10 cellular contexts compared by ENCODE assay signal in the genomic region with DNA sequence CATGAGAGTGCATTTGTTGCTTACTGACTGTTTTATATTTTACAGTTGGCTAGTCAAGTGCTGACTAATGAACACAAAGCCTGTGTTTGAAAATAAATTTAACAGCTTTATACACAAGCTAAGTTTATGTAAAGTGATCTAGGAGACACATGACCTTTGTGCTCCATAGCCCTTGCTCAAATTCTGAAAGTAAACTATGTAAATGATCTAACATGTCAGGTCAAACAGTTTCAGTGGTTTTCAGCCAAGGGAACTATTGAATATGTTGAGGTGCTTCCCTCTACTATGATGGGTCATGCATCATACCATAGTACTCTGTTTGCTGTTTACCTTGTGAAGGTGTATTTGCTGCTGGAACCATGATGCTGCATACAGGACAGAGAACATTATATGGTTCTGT. TPM values are rescaled to one million over a fixed set of nuclear protein-coding genes. Genes with fewer than 3 reads are reported as not detected.
DNase-seq lines count a peak whose midpoint lies in the region; ATAC-seq lines count a peak whose summit lies in the region.
"Had no signal": no experiment of that assay in that cellular context is flagged by ENCODE, and none has a peak within 500 bp of the region (broad histone marks: within the 10 kb centered on the region; RNA-seq: fewer than 3 reads in every experiment).

No MANE protein-coding gene starts in this region.

- H2AK5ac ChIP-seq in mesendoderm (ENCODE audit: low read length), result no peak overlapping the region

- no peak overlapping the region for H2BK15ac ChIP-seq in mesendoderm (replicated peaks; ENCODE audit: low read depth)

- H3K4me2 ChIP-seq in mesendoderm (ENCODE audit: low read length), result no peak overlapping the region

- no peaks in the 10 kb centered on the region for H3K79me2 ChIP-seq in mesendoderm (ENCODE audit: control insufficient read depth, insufficient read depth, low read length)

- H3K18ac ChIP-seq in mesendoderm (ENCODE audit: low read length), result no peak overlapping the region

- H3K23ac ChIP-seq in mesendoderm (ENCODE audit: low read length), result no peak overlapping the region

- H3K4me1 ChIP-seq in mesendoderm (ENCODE audit: control insufficient read depth, low read depth, low read length), result no peaks in the 10 kb centered on the region

- H3K56ac ChIP-seq in mesendoderm (ENCODE audit: low read length), result no peak overlapping the region

- no peaks in the 10 kb centered on the region for H3K79me1 ChIP-seq in mesendoderm (ENCODE audit: low read length)

- no peak overlapping the region for H3K4ac ChIP-seq in mesendoderm (ENCODE audit: low read depth, low read length)

- ATAC-seq in GM19372 (IDR thresholded peaks at IDR 0.05; ENCODE audit: low read depth, unreplicated experiment) (peak; percentile 99), HG02938 (IDR thresholded peaks at IDR 0.05; ENCODE audit: unreplicated experiment) (peak; percentile 100)

- no peak overlapping the region for H2BK120ac ChIP-seq in mesendoderm (ENCODE audit: low read depth, low read length)

- no peak overlapping the region for H4K5ac ChIP-seq in mesendoderm (ENCODE audit: low read length)

- H2BK5ac ChIP-seq in mesendoderm (ENCODE audit: low read length), result no peak overlapping the region

- no peak overlapping the region for H3K4me3 ChIP-seq in mesendoderm (ENCODE audit: low read length)

- no peak overlapping the region for H3K9ac ChIP-seq in mesendoderm (ENCODE audit: low read length)

- DNase-seq in EH (ENCODE audit: low read depth) (peak; percentile 0), NCI-H1048 (lab: John Stamatoyannopoulos, UW) (peak; percentile 77), mesendoderm (no peak), NK-92 (lab: John Stamatoyannopoulos, UW; ENCODE audit: unreplicated experiment) (no peak), NCI-H146 treated with DMSO at 0.1 percent for 48 hours (lab: John Stamatoyannopoulos, UW; ENCODE audit: unreplicated experiment) (no peak)
- DNase-seq in activated CD4-positive, alpha-beta T cell treated with anti-CD3 and anti-CD28 coated beads for 1 hour, result no peak
- DNase-seq: activated gamma-delta T cell, NCI-H1417 treated with DMSO at 0.1 percent for 48 hours had no signal

- no peaks in the 10 kb centered on the region for H3K36me3 ChIP-seq in mesendoderm (ENCODE audit: control insufficient read depth, insufficient read depth, low read length)

- no peaks in the 10 kb centered on the region for H3K27me3 ChIP-seq in mesendoderm (ENCODE audit: insufficient read depth, low read length, poor library complexity)

- no peak overlapping the region for H3K27ac ChIP-seq in mesendoderm (ENCODE audit: low read depth, low read length)

- H4K8ac ChIP-seq in mesendoderm (ENCODE audit: low read depth, low read length), result no peak overlapping the region

RNA-seq across cellular contexts. Expression of a gene that starts 36.8 kb away (rescaled TPM):
- polyA plus RNA-seq in mesendoderm (2013, experiment 1 of 2), result 19.3 TPM
- polyA plus RNA-seq in mesendoderm (2013, experiment 2 of 2), result 19.5 TPM

Comparison
In these comparisons a context has a peak if more than half of its experiments do, and no peak if none do; other contexts are left out.
1. DNase-seq: peak in EH (single experiment) and NCI-H1048 (single experiment); none in mesendoderm (single experiment), NK-92 (single experiment), activated CD4-positive, alpha-beta T cell treated with anti-CD3 and anti-CD28 coated beads for 1 hour (single experiment) and NCI-H146 treated with DMSO at 0.1 percent for 48 hours (single experiment).